In genomic region chr2:219527472-219527871, GRCh38 we compare ENCODE assay signal across 19 cellular contexts. TPM values are rescaled to one million over a fixed set of nuclear protein-coding genes. Genes with fewer than 3 reads are reported as not detected.
"Had no signal": no experiment of that assay in that cellular context is flagged by ENCODE, and none has a peak within 500 bp of the region (broad histone marks: within the 10 kb centered on the region; RNA-seq: fewer than 3 reads in every experiment).

No MANE protein-coding gene starts in this region.

- ATAC-seq: activated T-helper 17 cell treated with anti-CD3 and anti-CD28 coated beads, Interleukin-2, amount 50 U/mL, for 72 hours; gastrocnemius medialis; natural killer cell treated with Interleukin-12 subunit alpha and Interleukin-12 subunit beta and Interleukin-15 and Interleukin-18, amount 100 ng/mL, for 72 hours; stimulated activated naive CD8-positive, alpha-beta T cell treated with anti-CD3 and anti-CD28 coated beads, Interleukin-15, amount 100 ng/mL, for 72 hours had no signal

- H3K9me3 ChIP-seq: breast epithelium, gastrocnemius medialis, heart left ventricle, prostate gland, sigmoid colon, spleen, upper lobe of left lung had no signal

- H3K36me3 ChIP-seq: breast epithelium, gastrocnemius medialis, heart left ventricle, prostate gland, sigmoid colon, spleen, upper lobe of left lung had no signal

- H3K4me3 ChIP-seq: breast epithelium, gastrocnemius medialis, heart left ventricle, prostate gland, sigmoid colon, spleen, upper lobe of left lung had no signal

- H3K36me3 Mint-ChIP-seq: immature natural killer cell; natural killer cell treated with Interleukin-12 subunit alpha and Interleukin-12 subunit beta and Interleukin-15 and Interleukin-18, amount 100 ng/mL, for 72 hours had no signal

- H3K9me3 Mint-ChIP-seq: activated T-helper 17 cell treated with anti-CD3 and anti-CD28 coated beads, Interleukin-2, amount 50 U/mL, for 72 hours; natural killer cell treated with Interleukin-12 subunit alpha and Interleukin-12 subunit beta and Interleukin-15 and Interleukin-18, amount 100 ng/mL, for 72 hours; stimulated activated naive CD8-positive, alpha-beta T cell treated with anti-CD3 and anti-CD28 coated beads, Interleukin-15, amount 100 ng/mL, for 72 hours had no signal

- DNase-seq: activated CD4-positive, alpha-beta T cell treated with anti-CD3 and anti-CD28 coated beads for 1 hour; activated CD4-positive, alpha-beta T cell treated with anti-CD3 and anti-CD28 coated beads, Interleukin-2, amount 50 U/mL, for 4 hours; activated naive CD4-positive, alpha-beta T cell treated with Interleukin-2 at 50 U/mL for 16 hours; dermis blood vessel endothelial cell; erythroblast; gastrocnemius medialis; immature natural killer cell; sigmoid colon; spleen; stimulated activated naive CD8-positive, alpha-beta T cell treated with anti-CD3 and anti-CD28 coated beads, Interleukin-15, amount 100 ng/mL, for 72 hours; upper lobe of left lung had no signal

- H3K4me1 Mint-ChIP-seq: immature natural killer cell had no signal

- H3K27ac ChIP-seq: breast epithelium, gastrocnemius medialis, prostate gland, sigmoid colon, spleen, upper lobe of left lung had no signal

- H3K27ac Mint-ChIP-seq: activated T-helper 17 cell treated with anti-CD3 and anti-CD28 coated beads, Interleukin-2, amount 50 U/mL, for 72 hours; immature natural killer cell; natural killer cell treated with Interleukin-12 subunit alpha and Interleukin-12 subunit beta and Interleukin-15 and Interleukin-18, amount 100 ng/mL, for 72 hours; stimulated activated naive CD8-positive, alpha-beta T cell treated with anti-CD3 and anti-CD28 coated beads, Interleukin-15, amount 100 ng/mL, for 72 hours had no signal

- H3K4me3 Mint-ChIP-seq: activated T-helper 17 cell treated with anti-CD3 and anti-CD28 coated beads, Interleukin-2, amount 50 U/mL, for 72 hours; immature natural killer cell; natural killer cell treated with Interleukin-12 subunit alpha and Interleukin-12 subunit beta and Interleukin-15 and Interleukin-18, amount 100 ng/mL, for 72 hours; stimulated activated naive CD8-positive, alpha-beta T cell treated with anti-CD3 and anti-CD28 coated beads, Interleukin-15, amount 100 ng/mL, for 72 hours had no signal

RNA-seq across cellular contexts. Expression of gene ASIC4, which starts 13.2 kb away (rescaled TPM):
- total RNA-seq: dermis blood vessel endothelial cell; mesenteric fat pad; osteoblast; T-helper 1 cell treated with Interleukin-12 subunit alpha and Interleukin-12 subunit beta and Interleukin-4 antibody, amounts not matched to agents 30 ng/mL and 1 ng/mL, for 36 hours had no signal
- polyA plus RNA-seq: immature natural killer cell had no signal
